26 cellular contexts compared by ENCODE assay signal in the genomic region with DNA sequence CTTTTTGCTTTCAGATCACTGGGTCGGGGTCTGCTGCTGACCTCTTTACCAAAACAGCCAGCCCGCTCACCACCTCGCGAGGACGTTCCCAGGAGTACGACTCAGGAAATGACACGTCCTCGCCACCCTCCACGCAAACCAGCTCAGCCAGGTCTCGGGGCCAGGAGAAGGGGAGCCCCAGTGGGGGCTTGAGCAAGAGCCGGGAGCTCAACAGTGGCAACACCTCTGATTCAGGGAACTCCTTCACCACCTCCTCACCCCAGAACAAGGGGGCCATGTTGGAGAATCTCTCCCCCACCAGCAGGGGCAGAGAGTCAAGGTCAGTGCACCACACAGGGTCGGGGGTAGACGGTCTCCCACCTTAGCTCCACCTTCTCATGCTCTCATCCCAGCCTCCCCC. TPM values are rescaled to one million over a fixed set of nuclear protein-coding genes. Genes with fewer than 3 reads are reported as not detected.
DNase-seq lines count a peak whose midpoint lies in the region; ATAC-seq, FAIRE-seq and TF ChIP-seq lines count a peak whose summit lies in the region.
"Had no signal": no experiment of that assay in that cellular context is flagged by ENCODE, and none has a peak within 500 bp of the region (broad histone marks: within the 10 kb centered on the region; RNA-seq: fewer than 3 reads in every experiment).

No MANE protein-coding gene starts in this region.

- H3K4me3 Mint-ChIP-seq in stimulated activated naive B cell treated with anti-CD40 and anti-IgM and Interleukin-4, amounts not matched to agents 10 μg/mL and 1 μg/mL and 100 μg/mL, for 72 hours, result no peak overlapping the region

- H3K36me3 Mint-ChIP-seq in stimulated activated naive B cell treated with anti-CD40 and anti-IgM and Interleukin-4, amounts not matched to agents 10 μg/mL and 1 μg/mL and 100 μg/mL, for 72 hours, result no peaks in the 10 kb centered on the region
- H3K36me3 Mint-ChIP-seq: CD4-positive, alpha-beta memory T cell had no signal

- H3K9me3 ChIP-seq in H1 (ENCODE audit: insufficient read depth in 2 of 2, low read depth in 1 of 2, low read length in 1 of 2) (no peaks in the 10 kb centered on the region), esophagus squamous epithelium (no peaks in the 10 kb centered on the region)
- H3K9me3 ChIP-seq: BLaER1 treated with 17β-estradiol and CSF1 and Interleukin-3, amounts not matched to agents 10 nM and 100 nM; Caco-2 had no signal

- H2BK5ac ChIP-seq in H1 (ENCODE audit: low read depth, low read length), result peak overlapping the region; percentile 41; the same call in 1 of the 2 replicates

- no peak for TF ChIP-seq EP300 in H1 (IDR thresholded peaks at IDR 0.05; ENCODE audit: borderline replicate concordance in 1 of 2, low read depth in 2 of 2, low read length in 2 of 2)

- H2BK15ac ChIP-seq in H1 (ENCODE audit: low read length), result no peak overlapping the region

- no peak for ATAC-seq in stimulated activated naive B cell treated with anti-CD40 and anti-IgM and Interleukin-4, amounts not matched to agents 10 μg/mL and 1 μg/mL and 100 μg/mL, for 72 hours (replicated peaks)
- ATAC-seq in Right ventricle myocardium inferior (no peak), GM18517 (IDR thresholded peaks at IDR 0.05; ENCODE audit: unreplicated experiment) (no peak)
- ATAC-seq: SK-N-SH treated with all-trans-retinoic acid at 6 μM for 48 hours had no signal

- no peak overlapping the region for H3K56ac ChIP-seq in H1 (replicated peaks; ENCODE audit: insufficient read length, low read depth, low read length)

- peak overlapping the region; percentile 88 for H4K8ac ChIP-seq in H1 (ENCODE audit: extremely low read depth, insufficient read depth, low read length)

- H3K79me2 ChIP-seq in H1 (ENCODE audit: control insufficient read depth in 1 of 2, insufficient read depth in 2 of 2, low read length in 2 of 2), result no peaks in the 10 kb centered on the region

- H4K5ac ChIP-seq in H1 (ENCODE audit: insufficient read length, low read depth, low read length), result peak overlapping the region; percentile 68

- no peak overlapping the region for H2BK120ac ChIP-seq in H1 (replicated peaks; ENCODE audit: low read depth, low read length)

- no peak overlapping the region for H2AK5ac ChIP-seq in H1 (ENCODE audit: low read depth, low read length)

- TF ChIP-seq CTCF in H1 (IDR thresholded peaks at IDR 0.05; ENCODE audit: control extremely low read depth in 1 of 3, insufficient read depth in 1 of 3, low read depth in 1 of 3, low read length in 3 of 3) (peak in 2 of 3 experiments; percentile 24 to 49; a peak in 2 of 4 replicates), esophagus squamous epithelium (IDR thresholded peaks at IDR 0.05) (no peak)

- H2BK12ac ChIP-seq in H1 (ENCODE audit: low read depth, low read length), result no peak overlapping the region

- H3K23ac ChIP-seq in H1 (ENCODE audit: insufficient read length), result no peak overlapping the region

- no peak overlapping the region for H3K27ac Mint-ChIP-seq in stimulated activated naive B cell treated with anti-CD40 and anti-IgM and Interleukin-4, amounts not matched to agents 10 μg/mL and 1 μg/mL and 100 μg/mL, for 72 hours
- H3K27ac Mint-ChIP-seq: CD4-positive, alpha-beta memory T cell had no signal

- H3K18ac ChIP-seq in H1 (ENCODE audit: extremely low read depth, low read length), result no peak overlapping the region

- H3K23me2 ChIP-seq in H1 (ENCODE audit: low read depth, low read length), result no peaks in the 10 kb centered on the region

- no peaks in the 10 kb centered on the region; the same call in 1 of the 2 replicates for H3K36me3 ChIP-seq in H7 (replicated peaks; ENCODE audit: control insufficient read depth, insufficient read depth, low read length)
- no peaks in the 10 kb centered on the region for H3K36me3 ChIP-seq in H1 (ENCODE audit: control insufficient read depth in 2 of 4, insufficient read depth in 4 of 4, low read length in 3 of 4)
- H3K36me3 ChIP-seq in esophagus squamous epithelium, result no peaks in the 10 kb centered on the region
- H3K36me3 ChIP-seq: BLaER1 treated with 17β-estradiol and CSF1 and Interleukin-3, amounts not matched to agents 10 nM and 100 nM had no signal

- H3K4me1 Mint-ChIP-seq in stimulated activated naive B cell treated with anti-CD40 and anti-IgM and Interleukin-4, amounts not matched to agents 10 μg/mL and 1 μg/mL and 100 μg/mL, for 72 hours, result no peaks in the 10 kb centered on the region
- H3K4me1 Mint-ChIP-seq: CD4-positive, alpha-beta memory T cell had no signal

- peaks cover 16 to 27% of the 10 kb centered on the region in 2 donors for H3K27me3 Mint-ChIP-seq in stimulated activated naive B cell treated with anti-CD40 and anti-IgM and Interleukin-4, amounts not matched to agents 10 μg/mL and 1 μg/mL and 100 μg/mL, for 72 hours

- peaks cover 0 to 14% (median 9%) of the 10 kb centered on the region in 4 experiments; a peak in 5 of 7 replicates for H3K4me1 ChIP-seq in H1 (replicated peaks in 1 of 4; ENCODE audit: control insufficient read depth in 3 of 4, insufficient read depth in 4 of 4, low read length in 3 of 4)
- H3K4me1 ChIP-seq in esophagus squamous epithelium, result no peaks in the 10 kb centered on the region
- H3K4me1 ChIP-seq: BLaER1 treated with 17β-estradiol and CSF1 and Interleukin-3, amounts not matched to agents 10 nM and 100 nM; Caco-2 had no signal

- H2AFZ ChIP-seq in H1 (ENCODE audit: low read length), result no peak overlapping the region

- H3K4me2 ChIP-seq in H1 (ENCODE audit: insufficient read depth in 1 of 2, low read depth in 2 of 2, low read length in 2 of 2), result peak overlapping the region; percentile 24 to 40; a peak in 2 of 4 replicates
- H3K4me2 ChIP-seq: BLaER1 treated with 17β-estradiol and CSF1 and Interleukin-3, amounts not matched to agents 10 nM and 100 nM; KMS-11 had no signal

- intact Hi-C loops in esophagus squamous epithelium (cut with DNase I) (no loop called here), Right ventricle myocardium inferior (cut with DNase I) (no loop called here)

- 52% methylated on average over 13 of the region's 13 CpGs; no CpG with 5 or more reads in 1 of the 2 experiments for WGBS in H1 (ENCODE audit: extremely low coverage in 1 of 2, insufficient coverage in 1 of 2, insufficient read length in 1 of 2, insufficient replicate concordance in 2 of 2, low coverage in 1 of 2, low lambda C conversion rate in 2 of 2, missing lambda C conversion rate in 1 of 2), 2 experiments
- 46 to 56% methylated on average over 4 to 9 of the region's 13 CpGs for WGBS in esophagus squamous epithelium, 2 donors

- 0 out of 7 replicates have a peak overlapping the region, but pooled peaks of 1 of the 4 experiments have one; percentile 9 for H3K9ac ChIP-seq in H1 (replicated peaks in 1 of 4; ENCODE audit: extremely low read depth in 1 of 4, low read depth in 3 of 4, low read length in 3 of 4)
- H3K9ac ChIP-seq: BLaER1 treated with 17β-estradiol and CSF1 and Interleukin-3, amounts not matched to agents 10 nM and 100 nM; KMS-11 had no signal

- H3K4me3 ChIP-seq in H7 (ENCODE audit: insufficient read depth, low read depth, low read length), result no peak overlapping the region
- peak overlapping the region in 1 of 4 experiments; percentile 16; a peak in 1 of 8 replicates for H3K4me3 ChIP-seq in H1 (ENCODE audit: extremely low read depth in 1 of 4, insufficient read depth in 2 of 4, low read depth in 3 of 4, low read length in 4 of 4)
- H3K4me3 ChIP-seq in esophagus squamous epithelium, result no peak overlapping the region
- H3K4me3 ChIP-seq: BLaER1 treated with 17β-estradiol and CSF1 and Interleukin-3, amounts not matched to agents 10 nM and 100 nM had no signal

- H4K91ac ChIP-seq in H1 (replicated peaks; ENCODE audit: insufficient read length, low read length), result no peak overlapping the region

- DNase-seq in H7 (peak; percentile 62), H1 (ENCODE audit: low read depth in 1 of 2, low spot score in 2 of 2) (peak in 1 of 2 experiments; percentile 59), iPS-NIHi7 (ENCODE audit: extremely low spot score) (peak; percentile 26), esophagus squamous epithelium (lab: John Stamatoyannopoulos, UW) (no peak), Right ventricle myocardium inferior (ENCODE audit: missing footprints) (no peak)
- DNase-seq in stimulated activated naive B cell treated with anti-CD40 and anti-IgM and Interleukin-4, amounts not matched to agents 10 μg/mL and 1 μg/mL and 100 μg/mL, for 72 hours, result no peak
- DNase-seq: ACHN; Caco-2; CD4-positive, alpha-beta memory T cell; DMS 273 treated with DMSO at 0.1 percent for 48 hours; DMS79 treated with DMSO at 0.1 percent for 48 hours; GOT3; IMR-90; NCI-H1092 treated with DMSO at 0.1 percent for 48 hours; NCI-H146; NCI-H2029 treated with DMSO at 0.1 percent for 48 hours; NCI-H345; NCI-H524; NCI-H774; NK-92 treated with Interleukin-12 subunit alpha and Interleukin-12 subunit beta, amount 100 ng/mL, for 24 hours had no signal

- no peaks in the 10 kb centered on the region for H4K20me1 ChIP-seq in H1 (replicated peaks in 1 of 2; ENCODE audit: control insufficient read depth in 1 of 2, insufficient read depth in 2 of 2, low read length in 2 of 2)
- H4K20me1 ChIP-seq: BLaER1 treated with 17β-estradiol and CSF1 and Interleukin-3, amounts not matched to agents 10 nM and 100 nM had no signal

- TF ChIP-seq POLR2A in H1 (IDR thresholded peaks at IDR 0.05; ENCODE audit: control extremely low read depth in 1 of 2, low read depth in 2 of 2, low read length in 2 of 2) (0 out of 3 replicates have a peak, but pooled peaks of 1 of the 2 experiments have one; percentile 23), esophagus squamous epithelium (IDR thresholded peaks at IDR 0.05) (no peak)

- H3K27me3 ChIP-seq in H7 (ENCODE audit: control insufficient read depth, insufficient read depth, low read length) (no peaks in the 10 kb centered on the region), H1 (replicated peaks in 1 of 4; ENCODE audit: control insufficient read depth in 3 of 4, extremely low read depth in 1 of 4, insufficient read depth in 3 of 4, low read length in 3 of 4) (no peaks in the 10 kb centered on the region), esophagus squamous epithelium (peaks cover 0 to 4% (median 0%) of the 10 kb centered on the region in 4 donors)
- H3K27me3 ChIP-seq: BLaER1 treated with 17β-estradiol and CSF1 and Interleukin-3, amounts not matched to agents 10 nM and 100 nM had no signal

- peak overlapping the region; percentile 27 for H3K14ac ChIP-seq in H1 (ENCODE audit: insufficient read length)

- peak; percentile 36 for FAIRE-seq in H1 (lab: Jason Lieb, UNC)
- FAIRE-seq: GM12892 had no signal

- H3K9me3 Mint-ChIP-seq in stimulated activated naive B cell treated with anti-CD40 and anti-IgM and Interleukin-4, amounts not matched to agents 10 μg/mL and 1 μg/mL and 100 μg/mL, for 72 hours, result peaks cover 4 to 5% of the 10 kb centered on the region in 2 donors

- H3K79me1 ChIP-seq in H1 (ENCODE audit: low read depth, low read length), result no peaks in the 10 kb centered on the region

- peak overlapping the region; percentile 51; the same call in 1 of the 2 replicates for H3K27ac ChIP-seq in H1 (ENCODE audit: low read depth, low read length)
- no peak overlapping the region for H3K27ac ChIP-seq in esophagus squamous epithelium
- H3K27ac ChIP-seq: BLaER1 treated with 17β-estradiol and CSF1 and Interleukin-3, amounts not matched to agents 10 nM and 100 nM; KMS-11 had no signal

- POLR2A ChIA-PET in H1 (lab: Charles Lee; ENCODE audit: partially characterized antibody), result interaction anchor here (1.0 to 3.1 kb wide), 2 partner anchors 10 to 30 kb away, joined by 3 to 12 read pairs; no protein-coding TSS in a partner anchor

- CTCF ChIA-PET in H1 (lab: Charles Lee; ENCODE audit: partially characterized antibody), result interaction anchor here (0.8 to 1.7 kb wide), 5 partner anchors 9 to 131 kb away, joined by 3 to 5 read pairs (median 4); no protein-coding TSS in a partner anchor

- no peak; a peak in 1 of 4 replicates for TF ChIP-seq RAD21 in H1 (IDR thresholded peaks at IDR 0.05 in 1 of 2, conservative IDR thresholded peaks at IDR 0.05 in 1 of 2; ENCODE audit: low read depth in 2 of 2, low read length in 2 of 2)

- no peak overlapping the region for H3K4ac ChIP-seq in H1 (replicated peaks; ENCODE audit: insufficient read length, low read depth, low read length)

- H2BK20ac ChIP-seq in H1 (ENCODE audit: low read length), result peak overlapping the region; percentile 50; the same call in 1 of the 2 replicates

RNA-seq across cellular contexts. Expression of gene HSPB8, which starts 33.4 kb away (rescaled TPM):
- total RNA-seq in H7 (2014; rRNA removed; shearing (Covaris generic)), result 10.7 and 15.8 TPM in 2 replicates
- total RNA-seq in H1 (2021; fragmentation: NEBNext Ultra II Directional; extraction: Animal tissue kit (Norgen Biotek cat#: 25700)), result 11.7 TPM in 2 replicates
- polyA plus RNA-seq in H1 (2011; rRNA removed), result 17.4 and 28.2 TPM in 2 replicates
- polyA plus RNA-seq in H1 (2011; cell fraction: cytosol; rRNA removed), result 13.1 TPM
- 11.9 TPM for polyA plus RNA-seq in H1 (2011; cell fraction: nucleus; rRNA removed)
- polyA plus RNA-seq in H1 (2012, experiment 1 of 2), result 17.8 to 18.5 TPM (median 18.0 TPM) in 4 replicates
- 26.1 TPM for polyA plus RNA-seq in H1 (2012, experiment 2 of 2)
- 5.5 TPM for polyA plus RNA-seq in H1 (2013, experiment 1 of 2)
- 5.8 TPM for polyA plus RNA-seq in H1 (2013, experiment 2 of 2)
- 9.3 and 14.3 TPM in 2 replicates for polyA minus RNA-seq in H1 (2011; rRNA and poly(A)+ RNA removed)
- polyA minus RNA-seq in H1 (2011; cell fraction: cytosol; rRNA and poly(A)+ RNA removed), result 10.0 TPM
- 9.2 TPM for polyA minus RNA-seq in H1 (2011; cell fraction: nucleus; rRNA and poly(A)+ RNA removed)
- 10 to 100 TPM; 47.8 to 86.4 (median 72.1) TPM for total RNA-seq in esophagus squamous epithelium
- 572 TPM for total RNA-seq in Right ventricle myocardium inferior
- total RNA-seq: CD4-positive, alpha-beta memory T cell; G401 had no signal
- polyA plus RNA-seq: CD4-positive, alpha-beta memory T cell had no signal

Comparison
In these comparisons a context has a peak if more than half of its experiments do, and no peak if none do; other contexts are left out.
1. DNase-seq: peak in H7 (single experiment) and iPS-NIHi7 (single experiment); none in stimulated activated naive B cell treated with anti-CD40 and anti-IgM and Interleukin-4, amounts not matched to agents 10 μg/mL and 1 μg/mL and 100 μg/mL, for 72 hours (single experiment), esophagus squamous epithelium (single experiment) and Right ventricle myocardium inferior (single experiment).
2. CTCF ChIP-seq: peak in H1 (2 of 3); none in esophagus squamous epithelium (0 of 6).